Comparison of ENCODE assay signal across 19 cellular contexts in the genomic region with DNA sequence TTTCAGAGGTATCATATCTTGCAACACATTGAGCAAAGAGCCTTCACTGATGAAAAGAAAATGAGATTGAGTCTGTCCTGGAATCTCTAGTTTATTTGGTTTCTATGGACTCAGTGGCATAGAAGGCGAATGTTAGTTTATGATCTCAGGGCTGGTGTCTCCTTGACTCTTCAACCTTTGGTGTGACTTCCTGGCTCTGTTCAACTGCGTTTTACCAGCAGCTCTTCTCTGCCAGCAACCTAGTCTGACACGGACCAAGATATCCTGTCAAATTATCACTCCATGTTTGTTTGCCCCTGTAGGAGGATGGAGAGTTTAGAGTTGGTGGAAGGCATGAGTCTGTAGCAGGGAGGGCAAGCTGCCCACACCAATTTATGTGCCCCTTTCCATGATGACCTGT.
DNase-seq lines count a peak whose midpoint lies in the region; ATAC-seq, FAIRE-seq and TF ChIP-seq lines count a peak whose summit lies in the region.
"Had no signal": no experiment of that assay in that cellular context is flagged by ENCODE, and none has a peak within 500 bp of the region (broad histone marks: within the 10 kb centered on the region; RNA-seq: fewer than 3 reads in every experiment).

No MANE protein-coding gene starts in this region.

- H3K79me1 ChIP-seq in H1 (ENCODE audit: low read depth, low read length): no peaks in the 10 kb centered on the region

- no peak for TF ChIP-seq CTCF in left ventricle myocardium inferior (IDR thresholded peaks at IDR 0.05; ENCODE audit: borderline replicate concordance)
- no peak for TF ChIP-seq CTCF in H1 (IDR thresholded peaks at IDR 0.05; ENCODE audit: control extremely low read depth in 1 of 3, insufficient read depth in 1 of 3, low read depth in 1 of 3, low read length in 3 of 3)
- no peak for TF ChIP-seq CTCF in PC-9 (conservative IDR thresholded peaks at IDR 0.05)

- no peak for TF ChIP-seq POLR2A in H1 (IDR thresholded peaks at IDR 0.05; ENCODE audit: control extremely low read depth in 1 of 2, low read depth in 2 of 2, low read length in 2 of 2)

- intact Hi-C loops in right cardiac atrium (cut with DNase I): loop anchor here in 1 of 4 donors (10.0 kb wide), 1 partner anchor 380 kb away; no protein-coding TSS in a partner anchor
- intact Hi-C loops in left ventricle myocardium inferior (cut with micrococcal nuclease): no loop called here
- intact Hi-C loops in PC-9 (cut with micrococcal nuclease; ENCODE audit: unreplicated experiment): no loop called here

- H2BK120ac ChIP-seq in H1 (replicated peaks; ENCODE audit: low read depth, low read length): no peak overlapping the region

- no peaks in the 10 kb centered on the region for H3K9me2 ChIP-seq in PC-9 (ENCODE audit: insufficient read depth)

- H2BK12ac ChIP-seq in H1 (ENCODE audit: low read depth, low read length): no peak overlapping the region

- H3K4me3 ChIP-seq in right cardiac atrium (ENCODE audit: low read length): no peak overlapping the region
- no peak overlapping the region for H3K4me3 ChIP-seq in left ventricle myocardium inferior
- no peak overlapping the region for H3K4me3 ChIP-seq in H1 (ENCODE audit: extremely low read depth in 1 of 4, insufficient read depth in 2 of 4, low read depth in 3 of 4, low read length in 4 of 4)
- no peak overlapping the region for H3K4me3 ChIP-seq in PC-9
- H3K4me3 ChIP-seq: A549; BLaER1 treated with 17β-estradiol and CSF1 and Interleukin-3, amounts not matched to agents 10 nM and 100 nM had no signal

- FAIRE-seq in H1 (lab: Jason Lieb, UNC): no peak
- FAIRE-seq: A549, D721Med, G401.6, GM12891 had no signal

- no peak overlapping the region for H3K9ac ChIP-seq in H1 (replicated peaks in 1 of 4; ENCODE audit: extremely low read depth in 1 of 4, low read depth in 3 of 4, low read length in 3 of 4)
- H3K9ac ChIP-seq: BLaER1 treated with 17β-estradiol and CSF1 and Interleukin-3, amounts not matched to agents 10 nM and 100 nM had no signal

- H3K27me3 ChIP-seq in right cardiac atrium (ENCODE audit: control insufficient read depth, insufficient read depth) (no peaks in the 10 kb centered on the region), left ventricle myocardium inferior (ENCODE audit: low read depth) (no peaks in the 10 kb centered on the region), H1 (replicated peaks in 1 of 4; ENCODE audit: control insufficient read depth in 3 of 4, extremely low read depth in 1 of 4, insufficient read depth in 3 of 4, low read length in 3 of 4) (no peaks in the 10 kb centered on the region), PC-9 (ENCODE audit: insufficient read depth, low read depth) (no peaks in the 10 kb centered on the region)
- H3K27me3 ChIP-seq: BLaER1 treated with 17β-estradiol and CSF1 and Interleukin-3, amounts not matched to agents 10 nM and 100 nM had no signal

- no peak overlapping the region for H2BK20ac ChIP-seq in H1 (ENCODE audit: low read length)

- H3K4me1 ChIP-seq in right cardiac atrium (ENCODE audit: control insufficient read depth, insufficient read depth, low read length): no peaks in the 10 kb centered on the region
- no peaks in the 10 kb centered on the region for H3K4me1 ChIP-seq in left ventricle myocardium inferior
- no peaks in the 10 kb centered on the region for H3K4me1 ChIP-seq in H1 (replicated peaks in 1 of 4; ENCODE audit: control insufficient read depth in 3 of 4, insufficient read depth in 4 of 4, low read length in 3 of 4)
- no peaks in the 10 kb centered on the region for H3K4me1 ChIP-seq in PC-9 (replicated peaks; ENCODE audit: insufficient read depth)
- H3K4me1 ChIP-seq: A549; BLaER1 treated with 17β-estradiol and CSF1 and Interleukin-3, amounts not matched to agents 10 nM and 100 nM; Caco-2 had no signal

- DNase-seq in right cardiac atrium: no peak
- no peak for DNase-seq in left ventricle myocardium inferior
- DNase-seq in H1 (ENCODE audit: low read depth in 1 of 2, low spot score in 2 of 2): no peak
- DNase-seq in anterior cingulate cortex (lab: John Stamatoyannopoulos, UW): no peak
- no peak for DNase-seq in PC-9
- DNase-seq: AML-193; Caco-2; Calu3; CD4-positive, alpha-beta T cell; CD8-positive, alpha-beta T cell; DMS79 treated with DMSO at 0.1 percent for 48 hours; GF-D8 had no signal

- ATAC-seq in right cardiac atrium: peak; percentile 34 to 51
- ATAC-seq: A549; CD8-positive, alpha-beta T cell had no signal

- H4K5ac ChIP-seq in H1 (ENCODE audit: insufficient read length, low read depth, low read length): no peak overlapping the region

- 42% methylated on average over 3 of the region's 3 CpGs for WGBS in right cardiac atrium
- 87% methylated on average over 3 of the region's 3 CpGs; no CpG with 5 or more reads in 1 of the 2 experiments for WGBS in H1 (ENCODE audit: extremely low coverage in 1 of 2, insufficient coverage in 1 of 2, insufficient read length in 1 of 2, insufficient replicate concordance in 2 of 2, low coverage in 1 of 2, low lambda C conversion rate in 2 of 2, missing lambda C conversion rate in 1 of 2), 2 experiments

- H3K9me3 ChIP-seq in right cardiac atrium (ENCODE audit: control insufficient read depth, low read length) (no peaks in the 10 kb centered on the region), left ventricle myocardium inferior (replicated peaks) (no peaks in the 10 kb centered on the region), H1 (ENCODE audit: insufficient read depth in 2 of 2, low read depth in 1 of 2, low read length in 1 of 2) (no peaks in the 10 kb centered on the region), PC-9 (ENCODE audit: insufficient read depth, low read depth) (no peaks in the 10 kb centered on the region)
- H3K9me3 ChIP-seq: A549; BLaER1 treated with 17β-estradiol and CSF1 and Interleukin-3, amounts not matched to agents 10 nM and 100 nM; Caco-2 had no signal

- CTCF ChIA-PET in H1 (lab: Charles Lee; ENCODE audit: partially characterized antibody): interaction anchor here (0.9 to 4.1 kb wide), 3 partner anchors 8 to 44 kb away, joined by 4 to 27 read pairs (median 6); no protein-coding TSS in a partner anchor
- CTCF ChIA-PET in PC-9 (lab: Charles Lee): no interaction called here

- H3K4me2 ChIP-seq in H1 (ENCODE audit: insufficient read depth in 1 of 2, low read depth in 2 of 2, low read length in 2 of 2): no peak overlapping the region
- no peak overlapping the region for H3K4me2 ChIP-seq in PC-9
- H3K4me2 ChIP-seq: A549; BLaER1 treated with 17β-estradiol and CSF1 and Interleukin-3, amounts not matched to agents 10 nM and 100 nM had no signal

- no peaks in the 10 kb centered on the region for H3K23me2 ChIP-seq in H1 (ENCODE audit: low read depth, low read length)

- no peak overlapping the region for H3K18ac ChIP-seq in H1 (ENCODE audit: extremely low read depth, low read length)

- no peaks in the 10 kb centered on the region for H3K36me3 ChIP-seq in left ventricle myocardium inferior
- no peaks in the 10 kb centered on the region for H3K36me3 ChIP-seq in H1 (ENCODE audit: control insufficient read depth in 2 of 4, insufficient read depth in 4 of 4, low read length in 3 of 4)
- no peaks in the 10 kb centered on the region for H3K36me3 ChIP-seq in PC-9 (ENCODE audit: low read depth)
- H3K36me3 ChIP-seq: BLaER1 treated with 17β-estradiol and CSF1 and Interleukin-3, amounts not matched to agents 10 nM and 100 nM had no signal

- no peak for TF ChIP-seq EP300 in H1 (IDR thresholded peaks at IDR 0.05; ENCODE audit: borderline replicate concordance in 1 of 2, low read depth in 2 of 2, low read length in 2 of 2)

- no peak overlapping the region for H2BK5ac ChIP-seq in H1 (ENCODE audit: low read depth, low read length)

- POLR2A ChIA-PET in H1 (lab: Charles Lee; ENCODE audit: partially characterized antibody): no interaction called here
- POLR2A ChIA-PET in PC-9 (lab: Charles Lee; ENCODE audit: unreplicated experiment): no interaction called here

- BruUV-seq in PC-9 (replicated peaks; lab: Mats Ljungman, UMichigan): no TSS peak

- no peak overlapping the region for H2AK5ac ChIP-seq in H1 (ENCODE audit: low read depth, low read length)

- no peak overlapping the region for H3K14ac ChIP-seq in H1 (ENCODE audit: insufficient read length)

- no peak for TF ChIP-seq RAD21 in H1 (IDR thresholded peaks at IDR 0.05 in 1 of 2, conservative IDR thresholded peaks at IDR 0.05 in 1 of 2; ENCODE audit: low read depth in 2 of 2, low read length in 2 of 2)

- H3F3A ChIP-seq in PC-9 (ENCODE audit: insufficient read depth, low read depth): no peaks in the 10 kb centered on the region

- H3K4ac ChIP-seq in H1 (replicated peaks; ENCODE audit: insufficient read length, low read depth, low read length): no peak overlapping the region

- no peak overlapping the region for H2BK15ac ChIP-seq in H1 (ENCODE audit: low read length)

- H2AFZ ChIP-seq in H1 (ENCODE audit: low read length) (0 out of 2 replicates have a peak overlapping the region, but pooled peaks have one; percentile 1), PC-9 (no peak overlapping the region)

- no peak overlapping the region for H3K56ac ChIP-seq in H1 (replicated peaks; ENCODE audit: insufficient read length, low read depth, low read length)

- no peak overlapping the region for H3K23ac ChIP-seq in H1 (ENCODE audit: insufficient read length)

- no peak overlapping the region for H4K8ac ChIP-seq in H1 (ENCODE audit: extremely low read depth, insufficient read depth, low read length)

- H3K27ac ChIP-seq in right cardiac atrium (ENCODE audit: low read length) (no peak overlapping the region), left ventricle myocardium inferior (replicated peaks) (no peak overlapping the region), H1 (ENCODE audit: low read depth, low read length) (no peak overlapping the region), PC-9 (no peak overlapping the region)
- H3K27ac ChIP-seq: 22Rv1; A549; BLaER1 treated with 17β-estradiol and CSF1 and Interleukin-3, amounts not matched to agents 10 nM and 100 nM; C4-2B had no signal

- H4K91ac ChIP-seq in H1 (replicated peaks; ENCODE audit: insufficient read length, low read length): no peak overlapping the region

- H4K20me1 ChIP-seq in H1 (replicated peaks in 1 of 2; ENCODE audit: control insufficient read depth in 1 of 2, insufficient read depth in 2 of 2, low read length in 2 of 2) (no peaks in the 10 kb centered on the region), PC-9 (ENCODE audit: insufficient read depth) (no peaks in the 10 kb centered on the region)
- H4K20me1 ChIP-seq: BLaER1 treated with 17β-estradiol and CSF1 and Interleukin-3, amounts not matched to agents 10 nM and 100 nM had no signal

- H3K79me2 ChIP-seq in H1 (ENCODE audit: control insufficient read depth in 1 of 2, insufficient read depth in 2 of 2, low read length in 2 of 2) (no peaks in the 10 kb centered on the region), PC-9 (ENCODE audit: low read depth) (no peaks in the 10 kb centered on the region)

TF ChIP-seq in H1, 55 proteins besides CTCF, POLR2A, EP300 and RAD21 (continues in another document):
- no peak for TF ChIP-seq EGR1 (IDR thresholded peaks at IDR 0.05; ENCODE audit: borderline replicate concordance, low read depth, low read length)
- TF ChIP-seq, protein P1, sequence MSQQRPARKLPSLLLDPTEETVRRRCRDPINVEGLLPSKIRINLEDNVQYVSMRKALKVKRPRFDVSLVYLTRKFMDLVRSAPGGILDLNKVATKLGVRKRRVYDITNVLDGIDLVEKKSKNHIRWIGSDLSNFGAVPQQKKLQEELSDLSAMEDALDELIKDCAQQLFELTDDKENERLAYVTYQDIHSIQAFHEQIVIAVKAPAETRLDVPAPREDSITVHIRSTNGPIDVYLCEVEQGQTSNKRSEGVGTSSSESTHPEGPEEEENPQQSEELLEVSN (IDR thresholded peaks at IDR 0.05): no peak
